In the genomic region with DNA sequence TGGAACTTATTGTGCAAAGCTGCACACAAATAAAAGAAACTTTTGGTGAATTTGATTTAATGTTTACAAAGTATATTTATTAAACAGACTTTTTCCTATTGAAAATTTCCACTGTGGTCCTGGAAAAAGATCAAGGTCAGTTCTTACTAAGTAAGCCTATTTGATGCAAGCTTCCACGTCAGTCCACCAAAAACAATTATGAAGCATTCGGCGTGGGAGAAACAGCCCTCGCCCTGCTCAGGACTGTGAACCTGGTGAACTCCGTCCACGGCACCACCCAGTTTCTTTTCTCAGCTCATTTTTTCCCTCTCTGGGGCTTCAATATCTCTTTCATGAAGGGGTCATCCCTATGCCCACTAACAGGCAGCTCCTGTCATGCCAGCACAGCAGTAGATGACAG, we compare ENCODE assay signal across 25 cellular contexts.
"Had no signal": no experiment of that assay in that cellular context is flagged by ENCODE, and none has a peak within 500 bp of the region (broad histone marks: within the 10 kb centered on the region; RNA-seq: fewer than 3 reads in every experiment).

No MANE protein-coding gene starts in this region.

- DNase-seq: dermis blood vessel endothelial cell; effector memory CD4-positive, alpha-beta T cell; erythroblast; esophagus squamous epithelium; foreskin melanocyte; glutamatergic neuron; hypothalamus; mesenchymal stem cell; midbrain; naive thymus-derived CD4-positive, alpha-beta T cell; nucleus accumbens; pancreas; right lobe of liver; stimulated activated CD4-positive, alpha-beta T cell treated with anti-CD3 and anti-CD28 coated beads, Interleukin-12 subunit alpha, Interleukin-12 subunit beta, amount 100 ng/mL, for 4 hours; stimulated activated CD4-positive, alpha-beta T cell treated with anti-CD3 and anti-CD28 coated beads, Interleukin-1b, Interleukin-23, amount 100 ng/mL, for 48 hours; stimulated activated CD4-positive, alpha-beta T cell treated with anti-CD3 and anti-CD28 coated beads, Interleukin-4, amount 100 ng/mL, for 1 hour; stimulated activated CD8-positive, alpha-beta memory T cell treated with anti-CD3 and anti-CD28 coated beads, Interleukin-4, amount 100 ng/mL, for 48 hours; stimulated activated naive CD4-positive, alpha-beta T cell; stimulated activated naive CD8-positive, alpha-beta T cell treated with anti-CD3 and anti-CD28 coated beads, Interleukin-15, amount 100 ng/mL, for 72 hours; thyroid gland; trophoblast cell had no signal

- H3K4me1 ChIP-seq: esophagus squamous epithelium, pancreas, right lobe of liver, suprapubic skin, thyroid gland had no signal

- H3K9me3 ChIP-seq: esophagus squamous epithelium, pancreas, right lobe of liver, suprapubic skin, thyroid gland had no signal

- H3K27ac ChIP-seq: coronary artery, esophagus squamous epithelium, pancreas, right lobe of liver, suprapubic skin, thyroid gland had no signal

- H3K27ac Mint-ChIP-seq: naive thymus-derived CD4-positive, alpha-beta T cell; nephron; stimulated activated naive CD8-positive, alpha-beta T cell treated with anti-CD3 and anti-CD28 coated beads, Interleukin-15, amount 100 ng/mL, for 72 hours had no signal

- H3K4me1 Mint-ChIP-seq: naive thymus-derived CD4-positive, alpha-beta T cell; nephron; stimulated activated naive CD8-positive, alpha-beta T cell treated with anti-CD3 and anti-CD28 coated beads, Interleukin-15, amount 100 ng/mL, for 72 hours had no signal

- H3K36me3 Mint-ChIP-seq: naive thymus-derived CD4-positive, alpha-beta T cell had no signal

- H3K36me3 ChIP-seq: esophagus squamous epithelium, pancreas, right lobe of liver, suprapubic skin, thyroid gland had no signal

- H3K9me3 Mint-ChIP-seq: nephron; stimulated activated naive CD8-positive, alpha-beta T cell treated with anti-CD3 and anti-CD28 coated beads, Interleukin-15, amount 100 ng/mL, for 72 hours had no signal

- H3K4me3 ChIP-seq: coronary artery, esophagus squamous epithelium, pancreas, right lobe of liver, smooth muscle cell, suprapubic skin, thyroid gland had no signal

- H3K4me3 Mint-ChIP-seq: naive thymus-derived CD4-positive, alpha-beta T cell; nephron; stimulated activated naive CD8-positive, alpha-beta T cell treated with anti-CD3 and anti-CD28 coated beads, Interleukin-15, amount 100 ng/mL, for 72 hours had no signal

- H3K27me3 ChIP-seq: esophagus squamous epithelium, pancreas, right lobe of liver, suprapubic skin, thyroid gland had no signal
